18 cellular contexts compared by ENCODE assay signal in the genomic region with DNA sequence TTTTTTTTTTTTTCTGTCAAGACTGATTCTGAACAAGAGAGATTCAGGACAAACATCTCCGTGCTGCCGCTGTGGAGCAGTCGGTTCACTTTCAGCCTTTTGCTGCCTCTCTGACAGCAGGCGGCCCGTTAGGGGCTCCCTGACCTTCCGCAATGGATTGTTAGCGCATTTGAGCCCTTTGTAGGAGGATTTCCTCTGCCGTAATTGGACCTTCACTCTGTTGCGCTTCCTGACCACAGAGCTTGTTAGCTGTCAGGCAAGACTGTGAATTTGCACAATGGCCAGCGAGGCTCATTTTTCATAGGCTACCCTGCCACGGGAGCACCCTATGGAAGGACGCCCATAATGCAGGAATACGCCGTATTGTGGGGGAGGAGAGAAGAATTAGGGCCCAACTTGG.
DNase-seq lines count a peak whose midpoint lies in the region; ATAC-seq lines count a peak whose summit lies in the region.
"Had no signal": no experiment of that assay in that cellular context is flagged by ENCODE, and none has a peak within 500 bp of the region (broad histone marks: within the 10 kb centered on the region; RNA-seq: fewer than 3 reads in every experiment).

No MANE protein-coding gene starts in this region.

- peaks cover 7 to 12% of the 10 kb centered on the region in 2 donors for H3K9me3 Mint-ChIP-seq in stimulated activated naive B cell treated with anti-CD40 and anti-IgM and Interleukin-4, amounts not matched to agents 10 μg/mL and 1 μg/mL and 100 μg/mL, for 72 hours

- ATAC-seq in stimulated activated naive B cell treated with anti-CD40 and anti-IgM and Interleukin-4, amounts not matched to agents 10 μg/mL and 1 μg/mL and 100 μg/mL, for 72 hours (replicated peaks): no peak
- ATAC-seq: Right ventricle myocardium inferior had no signal

- peaks cover 3 to 4% of the 10 kb centered on the region in 2 donors for H3K36me3 Mint-ChIP-seq in stimulated activated naive B cell treated with anti-CD40 and anti-IgM and Interleukin-4, amounts not matched to agents 10 μg/mL and 1 μg/mL and 100 μg/mL, for 72 hours

- DNase-seq in NCI-H2227 (lab: John Stamatoyannopoulos, UW; ENCODE audit: unreplicated experiment): peak; percentile 42
- peak; percentile 76 for DNase-seq in astrocyte of the hippocampus (ENCODE audit: low read depth, low spot score)
- DNase-seq in iris pigment epithelial cell (ENCODE audit: low read depth): peak; percentile 41
- DNase-seq in retina: peak; percentile 83
- DNase-seq in inferior parietal cortex (ENCODE audit: extremely low spot score): no peak
- DNase-seq in DMS79 (lab: John Stamatoyannopoulos, UW): no peak
- no peak for DNase-seq in stimulated activated naive B cell treated with anti-CD40 and anti-IgM and Interleukin-4, amounts not matched to agents 10 μg/mL and 1 μg/mL and 100 μg/mL, for 72 hours
- DNase-seq: CD4-positive, alpha-beta T cell; DND-41; GF-D8; H7; NCI-H1417 treated with DMSO at 0.1 percent for 48 hours; NCI-H2081 treated with DMSO at 0.1 percent for 48 hours; NCI-H345; NCI-H526 treated with DMSO at 0.1 percent for 48 hours had no signal

- peaks cover 34 to 41% of the 10 kb centered on the region in 2 donors for H3K27me3 Mint-ChIP-seq in stimulated activated naive B cell treated with anti-CD40 and anti-IgM and Interleukin-4, amounts not matched to agents 10 μg/mL and 1 μg/mL and 100 μg/mL, for 72 hours

- no peak overlapping the region for H3K27ac Mint-ChIP-seq in stimulated activated naive B cell treated with anti-CD40 and anti-IgM and Interleukin-4, amounts not matched to agents 10 μg/mL and 1 μg/mL and 100 μg/mL, for 72 hours
- H3K27ac Mint-ChIP-seq: B cell; CD4-positive, alpha-beta T cell; IgD-negative memory B cell had no signal

- peaks cover 12 to 17% of the 10 kb centered on the region in 2 donors for H3K4me1 Mint-ChIP-seq in stimulated activated naive B cell treated with anti-CD40 and anti-IgM and Interleukin-4, amounts not matched to agents 10 μg/mL and 1 μg/mL and 100 μg/mL, for 72 hours

- H3K4me3 Mint-ChIP-seq in stimulated activated naive B cell treated with anti-CD40 and anti-IgM and Interleukin-4, amounts not matched to agents 10 μg/mL and 1 μg/mL and 100 μg/mL, for 72 hours: no peak overlapping the region
- H3K4me3 Mint-ChIP-seq: B cell; CD4-positive, alpha-beta T cell had no signal

Comparison
In these comparisons a context has a peak if more than half of its experiments do, and no peak if none do; other contexts are left out.
1. DNase-seq: peak in NCI-H2227 (single experiment), astrocyte of the hippocampus (single experiment), iris pigment epithelial cell (single experiment) and retina (single experiment); none in inferior parietal cortex (single experiment), DMS79 (single experiment) and stimulated activated naive B cell treated with anti-CD40 and anti-IgM and Interleukin-4, amounts not matched to agents 10 μg/mL and 1 μg/mL and 100 μg/mL, for 72 hours (single experiment).